Comparison of ENCODE assay signal across 17 cellular contexts in genomic region chr9:121556082-121556481, GRCh38. TPM values are rescaled to one million over a fixed set of nuclear protein-coding genes. Genes with fewer than 3 reads are reported as not detected.
"Had no signal": no experiment of that assay in that cellular context is flagged by ENCODE, and none has a peak within 500 bp of the region (broad histone marks: within the 10 kb centered on the region; RNA-seq: fewer than 3 reads in every experiment).

No MANE protein-coding gene starts in this region.

- H3K27ac ChIP-seq: vagina had no signal

- ATAC-seq: activated CD8-positive, alpha-beta memory T cell treated with anti-CD3 and anti-CD28 coated beads, Interleukin-2, amount 10 ng/mL, durations not matched to agents 7 days and 5 days; activated T-cell treated with anti-CD3 and anti-CD28 coated beads, Interleukin-2, amount 50 U/mL, for 4 hours; natural killer cell; stimulated activated naive CD8-positive, alpha-beta T cell treated with anti-CD3 and anti-CD28 coated beads, Interleukin-15, amount 100 ng/mL, for 72 hours had no signal

- H3K36me3 ChIP-seq: tibial nerve, vagina had no signal

- H3K27me3 ChIP-seq: vagina had no signal

- H3K4me3 Mint-ChIP-seq: activated CD8-positive, alpha-beta memory T cell treated with anti-CD3 and anti-CD28 coated beads, Interleukin-2, amount 10 ng/mL, durations not matched to agents 7 days and 5 days; activated naive CD8-positive, alpha-beta T cell; activated T-cell treated with anti-CD3 and anti-CD28 coated beads, Interleukin-2, amount 50 U/mL, for 4 hours; natural killer cell; stimulated activated naive CD8-positive, alpha-beta T cell treated with anti-CD3 and anti-CD28 coated beads, Interleukin-15, amount 100 ng/mL, for 72 hours; T-helper 2 cell treated with Interferon-gamma antibody and Interleukin-4, amounts not matched to agents 5 μg/mL and 100 μg/mL, for 36 hours had no signal

- H3K9me3 Mint-ChIP-seq: activated T-cell treated with anti-CD3 and anti-CD28 coated beads, Interleukin-2, amount 50 U/mL, for 4 hours; natural killer cell; stimulated activated naive CD8-positive, alpha-beta T cell treated with anti-CD3 and anti-CD28 coated beads, Interleukin-15, amount 100 ng/mL, for 72 hours; T-helper 2 cell treated with Interferon-gamma antibody and Interleukin-4, amounts not matched to agents 5 μg/mL and 100 μg/mL, for 36 hours had no signal

- H3K36me3 Mint-ChIP-seq: activated CD8-positive, alpha-beta memory T cell treated with anti-CD3 and anti-CD28 coated beads, Interleukin-2, amount 10 ng/mL, durations not matched to agents 7 days and 5 days; activated naive CD8-positive, alpha-beta T cell; natural killer cell had no signal

- DNase-seq: activated CD4-positive, alpha-beta T cell treated with anti-CD3 and anti-CD28 coated beads, Interleukin-2, amount 50 U/mL, for 4 hours; activated CD4-positive, CD25-positive, alpha-beta regulatory T cell treated with anti-CD3 and anti-CD28 coated beads, Interleukin-2, amount 50 U/mL, for 72 hours; activated CD8-positive, alpha-beta memory T cell treated with anti-CD3 and anti-CD28 coated beads, Interleukin-2, amount 10 ng/mL, durations not matched to agents 7 days and 5 days; activated effector memory CD4-positive, alpha-beta T cell treated with anti-CD3 and anti-CD28 coated beads, Interleukin-2, amount 50 U/mL, for 16 hours; activated T-cell treated with anti-CD3 and anti-CD28 coated beads, Interleukin-2, amount 50 U/mL, for 4 hours; hippocampal formation; natural killer cell; stimulated activated CD4-positive, alpha-beta T cell treated with anti-CD3 and anti-CD28 coated beads, Interleukin-4, amount 100 ng/mL, for 1 hour; stimulated activated CD8-positive, alpha-beta memory T cell treated with anti-CD3 and anti-CD28 coated beads, Interleukin-4, amount 100 ng/mL, for 48 hours; stimulated activated naive CD8-positive, alpha-beta T cell treated with anti-CD3 and anti-CD28 coated beads, Interleukin-15, amount 100 ng/mL, for 72 hours; SW 1271 had no signal

- H3K27ac Mint-ChIP-seq: activated CD8-positive, alpha-beta memory T cell treated with anti-CD3 and anti-CD28 coated beads, Interleukin-2, amount 10 ng/mL, durations not matched to agents 7 days and 5 days; activated naive CD8-positive, alpha-beta T cell; T-helper 2 cell treated with Interferon-gamma antibody and Interleukin-4, amounts not matched to agents 5 μg/mL and 100 μg/mL, for 36 hours had no signal

- H3K4me3 ChIP-seq: lung, mucosa of descending colon, tibial nerve, vagina had no signal

- H3K9me3 ChIP-seq: mucosa of descending colon, tibial nerve, vagina had no signal

RNA-seq across cellular contexts. Expression of gene GGTA1, which starts 56.4 kb away (rescaled TPM):
- total RNA-seq: activated T-cell treated with anti-CD3 and anti-CD28 coated beads, Interleukin-2, amount 50 U/mL, for 4 hours had no signal
